19 cellular contexts compared by ENCODE assay signal in genomic region chr19:2305974-2306806, GRCh38. TPM values are rescaled to one million over a fixed set of nuclear protein-coding genes. Genes with fewer than 3 reads are reported as not detected.
"Had no signal": no experiment of that assay in that cellular context is flagged by ENCODE, and none has a peak within 500 bp of the region (broad histone marks: within the 10 kb centered on the region; RNA-seq: fewer than 3 reads in every experiment).

No MANE protein-coding gene starts in this region.

- H3K4me3 Mint-ChIP-seq: activated CD4-positive, alpha-beta T cell treated with anti-CD3 and anti-CD28 coated beads, Interleukin-2, amount 10 ng/mL, durations not matched to agents 24 days and 14 days; activated naive CD8-positive, alpha-beta T cell treated with anti-CD3 and anti-CD28 coated beads, Interleukin-2, amount 10 ng/mL, durations not matched to agents 7 days and 5 days had no signal

- H3K4me1 ChIP-seq: uterus had no signal

- H3K27ac ChIP-seq: neural progenitor cell, tibial nerve, uterus had no signal

- DNase-seq: activated CD4-positive, alpha-beta T cell treated with anti-CD3 and anti-CD28 coated beads, Interleukin-2, amount 10 ng/mL, durations not matched to agents 24 days and 14 days; activated CD4-positive, CD25-positive, alpha-beta regulatory T cell; activated CD8-positive, alpha-beta memory T cell treated with anti-CD3 and anti-CD28 coated beads, Interleukin-2, amount 50 U/mL, for 48 hours; activated gamma-delta T cell; activated naive CD8-positive, alpha-beta T cell treated with anti-CD3 and anti-CD28 coated beads, Interleukin-2, amount 10 ng/mL, durations not matched to agents 7 days and 5 days; activated T-cell treated with anti-CD3 and anti-CD28 coated beads, Interleukin-2, amount 50 U/mL, for 72 hours; cerebellar nuclear complex; effector memory CD4-positive, alpha-beta T cell; foreskin melanocyte; immature natural killer cell; stimulated activated CD4-positive, alpha-beta T cell treated with anti-CD3 and anti-CD28 coated beads, Interleukin-2, amount 100 ng/mL, for 48 hours; stimulated activated naive CD4-positive, alpha-beta T cell treated with Interleukin-2 at 50 U/mL for 16 hours; substantia nigra; uterus had no signal

- H3K27ac Mint-ChIP-seq: activated CD4-positive, alpha-beta T cell treated with anti-CD3 and anti-CD28 coated beads, Interleukin-2, amount 10 ng/mL, durations not matched to agents 24 days and 14 days; activated naive CD8-positive, alpha-beta T cell treated with anti-CD3 and anti-CD28 coated beads, Interleukin-2, amount 10 ng/mL, durations not matched to agents 7 days and 5 days; activated T-cell treated with anti-CD3 and anti-CD28 coated beads, Interleukin-2, amount 50 U/mL, for 72 hours; immature natural killer cell; neural progenitor cell had no signal

- H3K9me3 ChIP-seq: tibial nerve, uterus had no signal

- H3K4me3 ChIP-seq: neural progenitor cell, tibial nerve, uterus had no signal

- H3K4me2 ChIP-seq: neural progenitor cell had no signal

- H3K9me3 Mint-ChIP-seq: activated CD4-positive, alpha-beta T cell treated with anti-CD3 and anti-CD28 coated beads, Interleukin-2, amount 10 ng/mL, durations not matched to agents 24 days and 14 days; activated naive CD8-positive, alpha-beta T cell treated with anti-CD3 and anti-CD28 coated beads, Interleukin-2, amount 10 ng/mL, durations not matched to agents 7 days and 5 days; activated T-cell treated with anti-CD3 and anti-CD28 coated beads, Interleukin-2, amount 50 U/mL, for 72 hours; immature natural killer cell had no signal

- H3K9ac ChIP-seq: neural progenitor cell had no signal

- H3K36me3 ChIP-seq: neural progenitor cell, tibial nerve, uterus had no signal

- H2AFZ ChIP-seq: neural progenitor cell had no signal

RNA-seq across cellular contexts. Expression of gene LINGO3, which starts 1.8 kb away (rescaled TPM):
- total RNA-seq: activated T-cell treated with anti-CD3 and anti-CD28 coated beads, Interleukin-2, amount 50 U/mL, for 72 hours; fibroblast of lung; mesenteric fat pad; uterus had no signal
- polyA plus RNA-seq: fibroblast of lung had no signal

RNA-seq across cellular contexts. Expression of gene PEAK3, which starts 24.2 kb away (rescaled TPM):
- total RNA-seq: fibroblast of lung had no signal
- polyA plus RNA-seq: fibroblast of lung had no signal

RNA-seq across cellular contexts. Expression of gene JSRP1, which starts 50.0 kb away (rescaled TPM):
- total RNA-seq: fibroblast of lung, lower leg skin, mesenteric fat pad, tibial nerve, uterus had no signal
- polyA plus RNA-seq: fibroblast of lung had no signal
